ENCODE assay signal across 24 cellular contexts in the genomic region with DNA sequence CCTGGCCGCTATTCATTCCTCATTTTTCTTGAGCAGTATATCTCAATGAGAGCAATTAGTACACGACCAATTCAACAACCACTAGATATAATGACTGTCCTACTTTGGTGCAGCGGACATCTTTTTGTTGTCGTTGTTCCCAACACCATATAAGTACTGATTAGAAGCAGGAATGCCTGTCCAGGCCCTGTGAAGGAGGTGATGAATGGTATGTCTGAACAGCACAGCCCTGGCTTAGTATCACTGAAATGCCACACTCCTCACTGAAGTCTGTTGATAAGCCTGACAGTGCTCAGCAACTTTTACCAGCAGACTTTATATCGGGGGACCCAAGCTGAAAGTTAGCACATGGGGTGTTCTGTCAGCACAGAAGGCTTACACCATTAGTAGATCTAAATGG.
"Had no signal": no experiment of that assay in that cellular context is flagged by ENCODE, and none has a peak within 500 bp of the region (broad histone marks: within the 10 kb centered on the region; RNA-seq: fewer than 3 reads in every experiment).

No MANE protein-coding gene starts in this region.

- H3K27ac Mint-ChIP-seq: activated B cell treated with CpG ODN at 0.5 μM for 24 hours; activated CD4-positive, alpha-beta memory T cell treated with anti-CD3 and anti-CD28 coated beads for 36 hours; activated naive CD8-positive, alpha-beta T cell treated with anti-CD3 and anti-CD28 coated beads for 36 hours; activated T-helper 1 cell treated with anti-CD3 and anti-CD28 coated beads, Interleukin-12 subunit alpha, Interleukin-12 subunit beta, Interleukin-2, Interleukin-4 antibody, amounts not matched to agents 30 ng/mL and 10 ng/mL and 1 ng/mL, durations not matched to agents 14 hours and 24 hours and 36 hours; naive B cell; stimulated activated effector memory CD8-positive, alpha-beta T cell treated with anti-CD3 and anti-CD28 coated beads, Interleukin-12 subunit alpha, Interleukin-12 subunit beta, amount 100 ng/mL, for 72 hours had no signal

- H3K9me3 ChIP-seq: left lung, mucosa of descending colon, prostate gland, right lobe of liver, thyroid gland had no signal

- H3K4me1 ChIP-seq: left lung, prostate gland, right lobe of liver had no signal

- H3K27me3 Mint-ChIP-seq: activated B cell treated with CpG ODN at 0.5 μM for 24 hours; activated CD4-positive, alpha-beta memory T cell treated with anti-CD3 and anti-CD28 coated beads for 36 hours had no signal

- H3K4me1 Mint-ChIP-seq: activated B cell treated with CpG ODN at 0.5 μM for 24 hours; activated naive CD8-positive, alpha-beta T cell treated with anti-CD3 and anti-CD28 coated beads for 36 hours; naive B cell; stimulated activated effector memory CD8-positive, alpha-beta T cell treated with anti-CD3 and anti-CD28 coated beads, Interleukin-12 subunit alpha, Interleukin-12 subunit beta, amount 100 ng/mL, for 72 hours had no signal

- H3K36me3 Mint-ChIP-seq: activated CD4-positive, alpha-beta memory T cell treated with anti-CD3 and anti-CD28 coated beads for 36 hours; activated naive CD8-positive, alpha-beta T cell treated with anti-CD3 and anti-CD28 coated beads for 36 hours; naive B cell; stimulated activated effector memory CD8-positive, alpha-beta T cell treated with anti-CD3 and anti-CD28 coated beads, Interleukin-12 subunit alpha, Interleukin-12 subunit beta, amount 100 ng/mL, for 72 hours had no signal

- H3K4me3 Mint-ChIP-seq: activated B cell treated with CpG ODN at 0.5 μM for 24 hours; activated CD4-positive, alpha-beta memory T cell treated with anti-CD3 and anti-CD28 coated beads for 36 hours; activated naive CD8-positive, alpha-beta T cell treated with anti-CD3 and anti-CD28 coated beads for 36 hours; activated T-helper 1 cell treated with anti-CD3 and anti-CD28 coated beads, Interleukin-12 subunit alpha, Interleukin-12 subunit beta, Interleukin-2, Interleukin-4 antibody, amounts not matched to agents 30 ng/mL and 10 ng/mL and 1 ng/mL, durations not matched to agents 14 hours and 24 hours and 36 hours; naive B cell; stimulated activated effector memory CD8-positive, alpha-beta T cell treated with anti-CD3 and anti-CD28 coated beads, Interleukin-12 subunit alpha, Interleukin-12 subunit beta, amount 100 ng/mL, for 72 hours had no signal

- FAIRE-seq: colon, islet of Langerhans, small intestine had no signal

- H3K36me3 ChIP-seq: left lung, prostate gland, right lobe of liver, thyroid gland had no signal

- ATAC-seq: left lung; mucosa of descending colon; right lobe of liver; stimulated activated effector memory CD8-positive, alpha-beta T cell treated with anti-CD3 and anti-CD28 coated beads, Interleukin-12 subunit alpha, Interleukin-12 subunit beta, amount 100 ng/mL, for 72 hours had no signal

- H3K4me3 ChIP-seq: dorsolateral prefrontal cortex, left lung, mucosa of descending colon, prostate gland, right lobe of liver, thyroid gland had no signal

- H3K27me3 ChIP-seq: dorsolateral prefrontal cortex, left lung, right lobe of liver, thyroid gland had no signal

- DNase-seq: activated B cell treated with CpG ODN at 0.5 μM for 24 hours; activated CD4-positive, alpha-beta memory T cell treated with anti-CD3 and anti-CD28 coated beads for 36 hours; activated CD4-positive, alpha-beta T cell treated with anti-CD3 and anti-CD28 coated beads for 4 hours; activated gamma-delta T cell treated with Interleukin-2 at 50 U/mL for 16 hours; activated naive CD8-positive, alpha-beta T cell treated with anti-CD3 and anti-CD28 coated beads for 36 hours; activated T-cell treated with anti-CD3 and anti-CD28 coated beads for 4 hours; amniotic stem cell; central memory CD4-positive, alpha-beta T cell; dorsolateral prefrontal cortex; hippocampal formation; left lung; mucosa of descending colon; naive B cell; right lobe of liver; small intestine; stimulated activated CD4-positive, alpha-beta T cell treated with anti-CD3 and anti-CD28 coated beads, Interleukin-4, amount 100 ng/mL, for 24 hours; T-helper 1 cell; T-helper 9 cell; thyroid gland had no signal

- H3K9me3 Mint-ChIP-seq: activated B cell treated with CpG ODN at 0.5 μM for 24 hours; activated CD4-positive, alpha-beta memory T cell treated with anti-CD3 and anti-CD28 coated beads for 36 hours; activated naive CD8-positive, alpha-beta T cell treated with anti-CD3 and anti-CD28 coated beads for 36 hours; activated T-helper 1 cell treated with anti-CD3 and anti-CD28 coated beads, Interleukin-12 subunit alpha, Interleukin-12 subunit beta, Interleukin-2, Interleukin-4 antibody, amounts not matched to agents 30 ng/mL and 10 ng/mL and 1 ng/mL, durations not matched to agents 14 hours and 24 hours and 36 hours; naive B cell; stimulated activated effector memory CD8-positive, alpha-beta T cell treated with anti-CD3 and anti-CD28 coated beads, Interleukin-12 subunit alpha, Interleukin-12 subunit beta, amount 100 ng/mL, for 72 hours had no signal

- H3K27ac ChIP-seq: dorsolateral prefrontal cortex, left lung, prostate gland, right lobe of liver, thyroid gland had no signal
